In the genomic region with DNA sequence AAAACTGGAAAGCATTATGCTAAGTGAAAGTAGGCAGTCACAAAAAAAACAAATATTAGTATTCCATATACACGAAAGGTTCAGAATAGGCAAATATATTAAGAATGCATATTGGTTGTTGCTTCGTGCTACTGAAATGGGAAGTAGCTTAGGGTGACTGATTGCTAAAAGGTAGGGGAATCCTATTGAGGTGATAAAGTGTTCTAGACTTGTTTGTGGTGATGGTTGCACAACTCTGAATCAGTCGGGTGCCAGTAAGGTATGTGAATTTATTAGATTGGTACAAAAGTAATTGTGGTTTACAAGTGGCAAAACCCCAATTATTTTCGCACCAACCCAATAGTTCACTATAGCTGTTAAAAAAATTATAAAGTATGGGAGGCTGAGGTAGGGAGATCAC, we compare ENCODE assay signal across 16 cellular contexts. TPM values are rescaled to one million over a fixed set of nuclear protein-coding genes. Genes with fewer than 3 reads are reported as not detected.
DNase-seq lines count a peak whose midpoint lies in the region; ATAC-seq, FAIRE-seq and TF ChIP-seq lines count a peak whose summit lies in the region.
"Had no signal": no experiment of that assay in that cellular context is flagged by ENCODE, and none has a peak within 500 bp of the region (broad histone marks: within the 10 kb centered on the region; RNA-seq: fewer than 3 reads in every experiment).

No MANE protein-coding gene starts in this region.

- CTCF ChIA-PET in Panc1 (lab: Charles Lee): no interaction called here

- FAIRE-seq in GM12891 (lab: Jason Lieb, UNC): peak; percentile 67
- FAIRE-seq: islet of Langerhans, RCC 7860 had no signal

- H3K4me3 ChIP-seq in Panc1 (ENCODE audit: low read depth in 2 of 2, low read length in 2 of 2): no peak overlapping the region
- H3K4me3 ChIP-seq in sigmoid colon: no peak overlapping the region
- H3K4me3 ChIP-seq: cardiac muscle cell, right atrium auricular region had no signal

- TF ChIP-seq CTCF in Panc1 (IDR thresholded peaks at IDR 0.05) (no peak), sigmoid colon (IDR thresholded peaks at IDR 0.05) (no peak)

- TF ChIP-seq EP300 in sigmoid colon (IDR thresholded peaks at IDR 0.05): no peak

- TF ChIP-seq POLR2A in GM12891 (IDR thresholded peaks at IDR 0.05; ENCODE audit: low read depth, low read length): no peak
- no peak for TF ChIP-seq POLR2A in sigmoid colon (IDR thresholded peaks at IDR 0.05)

- DNase-seq in GM12891 (ENCODE audit: insufficient read length, low spot score): no peak
- no peak for DNase-seq in Panc1 (ENCODE audit: low read depth, low spot score)
- peak; percentile 15 for DNase-seq in kidney glomerular epithelial cell (lab: John Stamatoyannopoulos, UW)
- no peak for DNase-seq in dedifferentiated amniotic fluid mesenchymal stem cell (ENCODE audit: extremely low spot score)
- no peak for DNase-seq in head of caudate nucleus
- no peak for DNase-seq in sigmoid colon
- DNase-seq in superior temporal gyrus (ENCODE audit: extremely low spot score): no peak
- DNase-seq: activated CD8-positive, alpha-beta T cell treated with anti-CD3 and anti-CD28 coated beads, Interleukin-2, amount 10 ng/mL, durations not matched to agents 7 days and 5 days; activated gamma-delta T cell treated with Interleukin-2 at 50 U/mL for 16 hours; DMS79; NCI-H2227 treated with DMSO at 0.1 percent for 48 hours had no signal

- H3K36me3 ChIP-seq in Panc1 (ENCODE audit: control insufficient read depth, insufficient read depth, low read length) (no peaks in the 10 kb centered on the region), sigmoid colon (no peaks in the 10 kb centered on the region)
- H3K36me3 ChIP-seq: cardiac muscle cell, right atrium auricular region had no signal

- peak; percentile 57 for ATAC-seq in GM21390 (IDR thresholded peaks at IDR 0.05; ENCODE audit: unreplicated experiment)
- no peak for ATAC-seq in Panc1
- ATAC-seq: activated CD8-positive, alpha-beta T cell treated with anti-CD3 and anti-CD28 coated beads, Interleukin-2, amount 10 ng/mL, durations not matched to agents 7 days and 5 days had no signal

- no peaks in the 10 kb centered on the region for H3K9me3 ChIP-seq in Panc1 (ENCODE audit: control insufficient read depth, insufficient read depth, low read depth, low read length)
- H3K9me3 ChIP-seq in sigmoid colon: no peaks in the 10 kb centered on the region
- H3K9me3 ChIP-seq: right atrium auricular region had no signal

- POLR2A ChIA-PET in Panc1 (lab: Charles Lee): no interaction called here

- H3K4me1 ChIP-seq in Panc1 (ENCODE audit: control insufficient read depth, insufficient read depth, low read length) (no peaks in the 10 kb centered on the region), sigmoid colon (peaks cover 0 to 3% (median 1%) of the 10 kb centered on the region in 4 donors)
- H3K4me1 ChIP-seq: right atrium auricular region had no signal

- H3K27ac ChIP-seq in Panc1 (ENCODE audit: low read length): no peak overlapping the region
- no peak overlapping the region for H3K27ac ChIP-seq in sigmoid colon
- H3K27ac ChIP-seq: cardiac muscle cell, right atrium auricular region had no signal

- intact Hi-C loops in Panc1 (cut with micrococcal nuclease; ENCODE audit: unreplicated experiment) (no loop called here), head of caudate nucleus (cut with DNase I) (no loop called here), sigmoid colon (cut with DNase I) (no loop called here)

- H3K27me3 ChIP-seq in Panc1 (ENCODE audit: control insufficient read depth, insufficient read depth, low read length): no peaks in the 10 kb centered on the region
- H3K27me3 ChIP-seq in sigmoid colon: no peaks in the 10 kb centered on the region
- H3K27me3 ChIP-seq: cardiac muscle cell, right atrium auricular region had no signal

- TSS peak; percentile 30 for BruUV-seq in Panc1 (replicated peaks; lab: Mats Ljungman, UMichigan)

- in situ Hi-C loops in Panc1 (cut with HindIII; ENCODE audit: low pct_unique_long_range_greater_than_20kb, low sequenced_read_pairs): no loop called here

- 75 to 81% methylated on average over 4 of the region's 4 CpGs for WGBS in sigmoid colon, 2 donors

TF ChIP-seq in GM12891, 5 proteins besides CTCF, POLR2A, EP300 and RAD21:
- TF ChIP-seq TAF1 (IDR thresholded peaks at IDR 0.05; ENCODE audit: low read depth, low read length) (no peak), SPI1 (IDR thresholded peaks at IDR 0.05; ENCODE audit: low read depth, low read length) (peak; percentile 53)

RNA-seq across cellular contexts. Expression of a gene that starts 20.7 kb away (rescaled TPM):
- polyA plus RNA-seq in GM12891 (2012; ENCODE audit: low read depth, missing spikeins): 37.2 TPM
- 91.4 TPM for total RNA-seq in Panc1 (2021; ENCODE audit: unreplicated experiment)
- polyA plus RNA-seq in Panc1 (2012; ENCODE audit: insufficient read length): 37.1 TPM
- 100 to 1,000 TPM; 135 to 158 (median 140) TPM for total RNA-seq in sigmoid colon
- polyA plus RNA-seq in sigmoid colon: 10 to 100 TPM; 23.6 to 52.8 (median 34.2) TPM
